Comparison of ENCODE assay signal across 16 cellular contexts in the genomic region with DNA sequence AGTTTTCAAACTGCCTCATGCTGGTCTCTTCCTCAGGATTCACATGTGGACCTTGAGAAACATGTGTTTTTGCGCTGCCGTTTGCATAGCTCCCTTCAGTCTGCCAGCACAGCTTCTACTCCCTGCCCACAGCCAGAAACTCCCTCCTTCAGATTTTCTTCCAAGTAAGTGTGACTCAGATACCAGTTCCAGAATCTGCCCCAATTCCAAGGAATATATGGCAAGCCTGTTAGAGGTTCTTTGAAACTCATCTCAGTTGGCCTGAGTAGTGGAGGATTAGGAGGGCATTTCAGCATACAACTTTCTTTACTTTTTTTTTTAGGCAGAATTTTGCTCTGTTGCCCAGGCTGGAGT.
DNase-seq lines count a peak whose midpoint lies in the region; ATAC-seq, FAIRE-seq and TF ChIP-seq lines count a peak whose summit lies in the region.
"Had no signal": no experiment of that assay in that cellular context is flagged by ENCODE, and none has a peak within 500 bp of the region (broad histone marks: within the 10 kb centered on the region; RNA-seq: fewer than 3 reads in every experiment).

No MANE protein-coding gene starts in this region.

- dilution Hi-C loops in keratinocyte (cut with MboI; ENCODE audit: extremely low pct_ligation_motif_present, low sequenced_read_pairs): no loop called here

- H2AFZ ChIP-seq in keratinocyte (ENCODE audit: control insufficient read depth, low read length): no peak overlapping the region

- FAIRE-seq in A549 (lab: Jason Lieb, UNC): no peak
- no peak for FAIRE-seq in bronchial epithelial cell (lab: Jason Lieb, UNC)
- FAIRE-seq in keratinocyte (lab: Jason Lieb, UNC): peak; percentile 94

- TF ChIP-seq EP300 in A549 (IDR thresholded peaks at IDR 0.05): no peak

- H3K36me3 ChIP-seq in bronchial epithelial cell (ENCODE audit: control insufficient read depth, insufficient read depth, low read length): no peaks in the 10 kb centered on the region
- no peaks in the 10 kb centered on the region for H3K36me3 ChIP-seq in keratinocyte (ENCODE audit: control insufficient read depth in 2 of 2, extremely low read depth in 1 of 2, insufficient read depth in 2 of 2, low read length in 2 of 2)
- no peaks in the 10 kb centered on the region for H3K36me3 ChIP-seq in upper lobe of right lung
- H3K36me3 ChIP-seq: transverse colon had no signal

- H3K27ac ChIP-seq in A549 (peak overlapping the region; percentile 48 to 86; a peak in 3 of 6 replicates), keratinocyte (ENCODE audit: control insufficient read depth, insufficient read depth, low read length) (peak overlapping the region; percentile 96), upper lobe of right lung (no peak overlapping the region)
- H3K27ac ChIP-seq: transverse colon had no signal

- CTCF ChIA-PET in A549 (lab: Yijun Ruan, JAX): interaction anchor here (0.7 to 3.3 kb wide), 6 partner anchors 9 to 599 kb away, joined by 3 to 20 read pairs (median 4); no protein-coding TSS in a partner anchor

- no peak for TF ChIP-seq POLR2A in A549 (IDR thresholded peaks at IDR 0.05; ENCODE audit: low read length)

- no peaks in the 10 kb centered on the region for H3K79me2 ChIP-seq in keratinocyte (ENCODE audit: control insufficient read depth, insufficient read depth, low read length)

- no peak for TF ChIP-seq CTCF in A549 (IDR thresholded peaks at IDR 0.05)
- no peak for TF ChIP-seq CTCF in bronchial epithelial cell (IDR thresholded peaks at IDR 0.05; ENCODE audit: insufficient read depth, low read length, severe bottlenecking)
- no peak for TF ChIP-seq CTCF in keratinocyte (optimal IDR thresholded peaks at IDR 0.05 in 1 of 3, IDR thresholded peaks at IDR 0.05 in 1 of 3, conservative IDR thresholded peaks at IDR 0.05 in 1 of 3; ENCODE audit: extremely low read depth in 1 of 3, insufficient read depth in 2 of 3, low read length in 3 of 3)
- TF ChIP-seq CTCF in upper lobe of right lung (IDR thresholded peaks at IDR 0.05): no peak

- no peak overlapping the region for H3K9ac ChIP-seq in keratinocyte (ENCODE audit: control insufficient read depth, extremely low read depth, insufficient read depth, low read length)

- DNase-seq in A549 (ENCODE audit: low read depth in 1 of 2, low spot score in 1 of 2) (no peak), HT1080 (ENCODE audit: low read depth) (peak; percentile 55), bronchial epithelial cell (ENCODE audit: low read depth) (peak; percentile 79), keratinocyte (ENCODE audit: low read depth, low spot score) (no peak), cerebellum (ENCODE audit: low spot score) (no peak), activated T-cell treated with anti-CD3 and anti-CD28 coated beads for 4 hours (no peak), HCEC 1CT (no peak), upper lobe of right lung (no peak)
- DNase-seq: activated CD4-positive, alpha-beta memory T cell treated with anti-CD3 and anti-CD28 coated beads, Interleukin-2, amount 10 ng/mL, durations not matched to agents 7 days and 5 days; DMS53; NCI-H1930; NCI-H82; occipital lobe; SHP77 treated with DMSO at 0.1 percent for 48 hours; transverse colon had no signal

- 84% methylated on average over 2 of the region's 2 CpGs for WGBS in A549 (ENCODE audit: missing lambda C conversion rate)

- no peak for TF ChIP-seq RAD21 in A549 (conservative IDR thresholded peaks at IDR 0.05 in 1 of 2, IDR thresholded peaks at IDR 0.05 in 1 of 2)

- no peaks in the 10 kb centered on the region for H3K9me1 ChIP-seq in keratinocyte (ENCODE audit: control insufficient read depth, extremely low read depth, insufficient read depth, low read length)

- no peaks in the 10 kb centered on the region for H3K27me3 ChIP-seq in bronchial epithelial cell (ENCODE audit: control insufficient read depth, insufficient read depth, low read length)
- H3K27me3 ChIP-seq in keratinocyte (ENCODE audit: control insufficient read depth, extremely low read depth, insufficient read depth, low read length): no peaks in the 10 kb centered on the region
- no peaks in the 10 kb centered on the region for H3K27me3 ChIP-seq in upper lobe of right lung
- H3K27me3 ChIP-seq: transverse colon had no signal

- POLR2A ChIA-PET in A549 (lab: Yijun Ruan, JAX): no interaction called here

- H3K9me3 ChIP-seq in A549: peaks cover 5% of the 10 kb centered on the region; the same call in 1 of the 3 replicates
- H3K9me3 ChIP-seq in keratinocyte (ENCODE audit: control insufficient read depth, low read depth, low read length): no peaks in the 10 kb centered on the region
- no peaks in the 10 kb centered on the region for H3K9me3 ChIP-seq in upper lobe of right lung
- H3K9me3 ChIP-seq: transverse colon had no signal

- no peaks in the 10 kb centered on the region for H4K20me1 ChIP-seq in keratinocyte (ENCODE audit: control insufficient read depth, extremely low read depth, insufficient read depth, low read length)

- H3K4me3 ChIP-seq in A549 (no peak overlapping the region), bronchial epithelial cell (ENCODE audit: low read depth, low read length) (no peak overlapping the region), keratinocyte (ENCODE audit: control insufficient read depth in 2 of 3, extremely low read depth in 1 of 3, insufficient read depth in 2 of 3, low read depth in 1 of 3, low read length in 3 of 3) (peak overlapping the region in 1 of 3 experiments; percentile 12), upper lobe of right lung (no peak overlapping the region)
- H3K4me3 ChIP-seq: transverse colon had no signal

- no peak overlapping the region for H3K4me2 ChIP-seq in A549
- peak overlapping the region; percentile 90 for H3K4me2 ChIP-seq in keratinocyte (ENCODE audit: control insufficient read depth, extremely low read depth, insufficient read depth, low read depth, low read length)

- ATAC-seq in A549 (no peak), upper lobe of right lung (no peak)
- ATAC-seq: activated T-helper 17 cell treated with anti-CD3 and anti-CD28 coated beads, Interleukin-2, amount 50 U/mL, for 72 hours had no signal

- peaks cover 7% of the 10 kb centered on the region; the same call in 2 of the 3 replicates for H3K4me1 ChIP-seq in A549
- peaks cover 36% of the 10 kb centered on the region for H3K4me1 ChIP-seq in keratinocyte (ENCODE audit: control insufficient read depth, extremely low read depth, insufficient read depth, low read length)
- H3K4me1 ChIP-seq in upper lobe of right lung: no peaks in the 10 kb centered on the region
- H3K4me1 ChIP-seq: transverse colon had no signal

- intact Hi-C loops in upper lobe of right lung (cut with DNase I): no loop called here

TF ChIP-seq in A549, 52 proteins besides CTCF, POLR2A, EP300 and RAD21:
- TF ChIP-seq RCOR1 (IDR thresholded peaks at IDR 0.05; ENCODE audit: low read depth, low read length): no peak

Comparison
In these comparisons a context has a peak if more than half of its experiments do, and no peak if none do; other contexts are left out.
1. DNase-seq: peak in HT1080 (single experiment) and bronchial epithelial cell (single experiment); none in A549 (0 of 2), keratinocyte (single experiment), cerebellum (single experiment), activated T-cell treated with anti-CD3 and anti-CD28 coated beads for 4 hours (single experiment), HCEC 1CT (single experiment) and upper lobe of right lung (single experiment).